14 cellular contexts compared by ENCODE assay signal in genomic region chr3:129014793-129015345, GRCh38. TPM values are rescaled to one million over a fixed set of nuclear protein-coding genes. Genes with fewer than 3 reads are reported as not detected.
A peak's percentile ranks its signal among the peaks of the same experiment; 100 is the strongest.
DNase-seq lines count a peak whose midpoint lies in the region; ATAC-seq, FAIRE-seq and TF ChIP-seq lines count a peak whose summit lies in the region.
"Had no signal": no experiment of that assay in that cellular context is flagged by ENCODE, and none has a peak within 500 bp of the region (broad histone marks: within the 10 kb centered on the region; RNA-seq: fewer than 3 reads in every experiment).

No MANE protein-coding gene starts in this region.

- no peaks in the 10 kb centered on the region for H3K36me3 Mint-ChIP-seq in IgD-negative memory B cell
- H3K36me3 Mint-ChIP-seq in endodermal cell (ENCODE audit: low read depth) = no peaks in the 10 kb centered on the region
- H3K36me3 Mint-ChIP-seq in neural crest cell (ENCODE audit: low read depth) = peaks cover 2% of the 10 kb centered on the region

- peak overlapping the region in 8 of 11 experiments; percentile 52 to 77 (median 67); a peak in 15 of 22 replicates for H3K9ac ChIP-seq in BLaER1 treated with 17β-estradiol and CSF1 and Interleukin-3, amounts not matched to agents 10 nM and 100 nM
- no peak overlapping the region for H3K9ac ChIP-seq in endodermal cell (ENCODE audit: extremely low read depth, low read length, poor library complexity, severe bottlenecking)

- H3K4me3 Mint-ChIP-seq in IgD-negative memory B cell (peak overlapping the region in 2 of 4 donors; percentile 63), endodermal cell (no peak overlapping the region), neural crest cell (no peak overlapping the region)

- H3K27ac ChIP-seq in BLaER1 treated with 17β-estradiol and CSF1 and Interleukin-3, amounts not matched to agents 10 nM and 100 nM = peak overlapping the region in 10 of 11 experiments; percentile 12 to 88 (median 78); a peak in 19 of 22 replicates
- H3K27ac ChIP-seq in endodermal cell (ENCODE audit: low read depth, low read length) = peak overlapping the region; percentile 26
- H3K27ac ChIP-seq: pancreas had no signal

- H3K27me3 ChIP-seq in BLaER1 treated with 17β-estradiol and CSF1 and Interleukin-3, amounts not matched to agents 10 nM and 100 nM = no peaks in the 10 kb centered on the region
- H3K27me3 ChIP-seq in endodermal cell (ENCODE audit: control insufficient read depth, insufficient read depth, low read length, poor library complexity, severe bottlenecking) = no peaks in the 10 kb centered on the region
- H3K27me3 ChIP-seq: pancreas had no signal

- no peak for FAIRE-seq in RCC 7860 (lab: Jason Lieb, UNC)
- FAIRE-seq: pancreas had no signal

- no peak for ATAC-seq in activated CD4-positive, CD25-positive, alpha-beta regulatory T cell treated with anti-CD3 and anti-CD28 coated beads, Interleukin-2, amount 50 U/mL, for 24 hours
- ATAC-seq: left colon, SK-N-SH treated with all-trans-retinoic acid at 6 μM for 48 hours had no signal

- H3K4me2 ChIP-seq in BLaER1 treated with 17β-estradiol and CSF1 and Interleukin-3, amounts not matched to agents 10 nM and 100 nM = peak overlapping the region; percentile 77 to 96 (median 92); a peak in 20 of 22 replicates

- H3K9me3 Mint-ChIP-seq in IgD-negative memory B cell (peaks cover 0 to 3% (median 0%) of the 10 kb centered on the region in 3 donors), endodermal cell (no peaks in the 10 kb centered on the region), neural crest cell (no peaks in the 10 kb centered on the region)
- H3K9me3 Mint-ChIP-seq: CD14-positive monocyte had no signal

- H3K4me3 ChIP-seq in BLaER1 treated with 17β-estradiol and CSF1 and Interleukin-3, amounts not matched to agents 10 nM and 100 nM = 0 out of 20 replicates have a peak overlapping the region, but pooled peaks of 3 of the 10 experiments have one; percentile 32 to 46 (median 38)
- H3K4me3 ChIP-seq in endodermal cell (ENCODE audit: low read length) = no peak overlapping the region
- H3K4me3 ChIP-seq: pancreas had no signal

- DNase-seq in endodermal cell (no peak), neural crest cell (ENCODE audit: low read depth, low spot score) (no peak), RCC 7860 (ENCODE audit: low spot score) (no peak), NCI-H146 (lab: John Stamatoyannopoulos, UW) (no peak)
- no peak for DNase-seq in stimulated activated CD4-positive, alpha-beta T cell treated with anti-CD3 and anti-CD28 coated beads, Interleukin-4, amount 100 ng/mL, for 4 hours
- DNase-seq: left colon, NCI-H2081 treated with DMSO at 0.1 percent for 48 hours had no signal

- TF ChIP-seq CTCF in endodermal cell (conservative IDR thresholded peaks at IDR 0.05) = no peak
- TF ChIP-seq CTCF in neural crest cell (conservative IDR thresholded peaks at IDR 0.05) = no peak

- H3K4me1 Mint-ChIP-seq in IgD-negative memory B cell (peaks cover 31 to 37% (median 33%) of the 10 kb centered on the region in 3 donors), endodermal cell (peaks cover 11% of the 10 kb centered on the region), neural crest cell (peaks cover 35% of the 10 kb centered on the region)

- peaks cover 29 to 63% (median 52%) of the 10 kb centered on the region in 10 experiments for H3K4me1 ChIP-seq in BLaER1 treated with 17β-estradiol and CSF1 and Interleukin-3, amounts not matched to agents 10 nM and 100 nM
- peaks cover 11% of the 10 kb centered on the region for H3K4me1 ChIP-seq in endodermal cell (ENCODE audit: control insufficient read depth, insufficient read depth, low read length)
- H3K4me1 ChIP-seq: pancreas had no signal

- no peaks in the 10 kb centered on the region for H4K20me1 ChIP-seq in BLaER1 treated with 17β-estradiol and CSF1 and Interleukin-3, amounts not matched to agents 10 nM and 100 nM

- WGBS in endodermal cell (ENCODE audit: insufficient coverage in 1 of 2, insufficient read length in 1 of 2), 2 experiments = 90 to 100% methylated on average over 6 to 9 of the region's 9 CpGs

- H3K27me3 Mint-ChIP-seq in IgD-negative memory B cell (no peaks in the 10 kb centered on the region), endodermal cell (ENCODE audit: insufficient read depth) (peaks cover 27% of the 10 kb centered on the region), neural crest cell (ENCODE audit: low read depth) (no peaks in the 10 kb centered on the region)

- peaks cover 0 to 4% (median 0%) of the 10 kb centered on the region in 11 experiments; a peak in 3 of 22 replicates for H3K9me3 ChIP-seq in BLaER1 treated with 17β-estradiol and CSF1 and Interleukin-3, amounts not matched to agents 10 nM and 100 nM (replicated peaks in 1 of 11)
- no peaks in the 10 kb centered on the region for H3K9me3 ChIP-seq in endodermal cell (ENCODE audit: control insufficient read depth, low read length)
- H3K9me3 ChIP-seq: pancreas had no signal

- H3K36me3 ChIP-seq in BLaER1 treated with 17β-estradiol and CSF1 and Interleukin-3, amounts not matched to agents 10 nM and 100 nM = no peaks in the 10 kb centered on the region
- H3K36me3 ChIP-seq in endodermal cell (ENCODE audit: control insufficient read depth, insufficient read depth, low read length) = no peaks in the 10 kb centered on the region
- H3K36me3 ChIP-seq: pancreas had no signal

- H3K27ac Mint-ChIP-seq in IgD-negative memory B cell (peak overlapping the region in 2 of 3 donors; percentile 65 to 89), endodermal cell (no peak overlapping the region), neural crest cell (ENCODE audit: unreplicated experiment) (peak overlapping the region; percentile 90)

RNA-seq across cellular contexts. Expression of gene EFCC1, which starts 13.8 kb away (rescaled TPM):
- polyA plus RNA-seq in IgD-negative memory B cell = not detected
- total RNA-seq in endodermal cell (under 1 TPM; 0.31 to 0.93 TPM), neural crest cell (10.7 and 11.8 TPM in 2 replicates)
- 26.5 TPM for polyA plus RNA-seq in endodermal cell (2013, experiment 1 of 2)
- 23.8 TPM for polyA plus RNA-seq in endodermal cell (2013, experiment 2 of 2)
- total RNA-seq: LHCN-M2 had no signal

RNA-seq across cellular contexts. Expression of gene CFAP92, which starts 21.0 kb away (rescaled TPM):
- not detected for polyA plus RNA-seq in IgD-negative memory B cell
- total RNA-seq in endodermal cell = 1 to 10 TPM; 1.3 to 3.0 TPM
- polyA plus RNA-seq in endodermal cell (2013, experiment 1 of 2) = 11.9 TPM
- polyA plus RNA-seq in endodermal cell (2013, experiment 2 of 2) = 13.2 TPM
- total RNA-seq in neural crest cell = 8.7 and 8.8 TPM in 2 replicates
- total RNA-seq: LHCN-M2 had no signal

RNA-seq across cellular contexts. Expression of gene GP9, which starts 45.7 kb away (rescaled TPM):
- 4.3 TPM for polyA plus RNA-seq in IgD-negative memory B cell
- not detected for total RNA-seq in endodermal cell
- polyA plus RNA-seq in endodermal cell (2013, experiment 1 of 2) = not detected
- not detected for polyA plus RNA-seq in endodermal cell (2013, experiment 2 of 2)
- not detected in 2 replicates for total RNA-seq in neural crest cell
- total RNA-seq: LHCN-M2, pancreas had no signal
